ENCODE assay signal across 12 cellular contexts in genomic region chr2:226756131-226756530, GRCh38. TPM values are rescaled to one million over a fixed set of nuclear protein-coding genes. Genes with fewer than 3 reads are reported as not detected.
A peak's percentile ranks its signal among the peaks of the same experiment; 100 is the strongest.
DNase-seq lines count a peak whose midpoint lies in the region; ATAC-seq, FAIRE-seq and TF ChIP-seq lines count a peak whose summit lies in the region.
"Had no signal": no experiment of that assay in that cellular context is flagged by ENCODE, and none has a peak within 500 bp of the region (broad histone marks: within the 10 kb centered on the region; RNA-seq: fewer than 3 reads in every experiment).

No MANE protein-coding gene starts in this region.

- in situ Hi-C loops in gastrocnemius medialis (cut with MboI; ENCODE audit: low sequenced_read_pairs in 4 of 4) = no loop called here

- peak overlapping the region; percentile 80 for H3K27ac ChIP-seq in RWPE2 (ENCODE audit: poor library complexity, severe bottlenecking)
- H3K27ac ChIP-seq in gastrocnemius medialis = peak overlapping the region; percentile 83 to 94 (median 92)
- H3K27ac ChIP-seq: coronary artery had no signal

- DNase-seq in H54 (ENCODE audit: insufficient read length, low spot score) (peak; percentile 43), RWPE2 (ENCODE audit: low spot score) (no peak), fibroblast of peridontal ligament (ENCODE audit: extremely low read depth) (peak; percentile 58), gastrocnemius medialis (no peak), C1 segment of cervical spinal cord (lab: John Stamatoyannopoulos, UW) (no peak), NCI-H2081 treated with DMSO at 0.1 percent for 48 hours (lab: John Stamatoyannopoulos, UW) (no peak)
- no peak for DNase-seq in stimulated activated CD4-positive, alpha-beta T cell treated with anti-CD3 and anti-CD28 coated beads, Interleukin-2, amount 100 ng/mL, for 48 hours
- DNase-seq: activated CD8-positive, alpha-beta memory T cell treated with anti-CD3 and anti-CD28 coated beads, Interleukin-2, amount 50 U/mL, for 4 hours had no signal

- peaks cover 72% of the 10 kb centered on the region for H3K36me3 ChIP-seq in RWPE2 (ENCODE audit: low read depth)
- H3K36me3 ChIP-seq in gastrocnemius medialis = no peaks in the 10 kb centered on the region

- H3K4me1 ChIP-seq in RWPE2 (ENCODE audit: insufficient read depth, poor library complexity, severe bottlenecking) = peaks cover 64% of the 10 kb centered on the region
- peaks cover 49 to 78% of the 10 kb centered on the region in 2 donors for H3K4me1 ChIP-seq in gastrocnemius medialis

- TF ChIP-seq CTCF in RWPE2 (IDR thresholded peaks at IDR 0.05; ENCODE audit: poor library complexity, severe bottlenecking) (no peak), gastrocnemius medialis (IDR thresholded peaks at IDR 0.05 in 4 of 5, conservative IDR thresholded peaks at IDR 0.05 in 1 of 5) (no peak)

- FAIRE-seq in H54 (lab: Jason Lieb, UNC) = peak; percentile 98
- FAIRE-seq: G401.6 had no signal

- H3K9me3 ChIP-seq in RWPE2 (ENCODE audit: severe bottlenecking) = no peaks in the 10 kb centered on the region
- H3K9me3 ChIP-seq in gastrocnemius medialis = no peaks in the 10 kb centered on the region

- peak; percentile 92 for ATAC-seq in RWPE2 (ENCODE audit: low read depth)
- peak in 1 of 2 donors; percentile 29 for ATAC-seq in gastrocnemius medialis
- ATAC-seq in HG02623 (IDR thresholded peaks at IDR 0.05; ENCODE audit: unreplicated experiment) = no peak

- intact Hi-C loops in gastrocnemius medialis (cut with DNase I; ENCODE audit: low total_unique reads) = loop anchor here (5.0 kb wide), 1 partner anchor 36 kb away; no protein-coding TSS in a partner anchor

- H3K4me3 ChIP-seq in RWPE2 (ENCODE audit: severe bottlenecking) (no peak overlapping the region), gastrocnemius medialis (no peak overlapping the region)
- H3K4me3 ChIP-seq: coronary artery, skin epidermis had no signal

- TF ChIP-seq POLR2A in H54 (IDR thresholded peaks at IDR 0.05; ENCODE audit: low read depth, low read length) = no peak
- no peak for TF ChIP-seq POLR2A in gastrocnemius medialis (IDR thresholded peaks at IDR 0.05)

- H3K27me3 ChIP-seq in RWPE2 (ENCODE audit: insufficient read depth, poor library complexity, severe bottlenecking) (no peaks in the 10 kb centered on the region), gastrocnemius medialis (no peaks in the 10 kb centered on the region)

RNA-seq across cellular contexts. Expression of gene IRS1, which starts 43.5 kb away (rescaled TPM):
- total RNA-seq in gastrocnemius medialis = 10 to 100 TPM in 1 of 4 donors, 1 to 10 TPM in 3; 2.2 to 71.1 (median 6.3) TPM

Comparison
In these comparisons a context has a peak if more than half of its experiments do, and no peak if none do; other contexts are left out.
1. DNase-seq: peak in H54 (single experiment) and fibroblast of peridontal ligament (single experiment); none in RWPE2 (single experiment), gastrocnemius medialis (0 of 2), C1 segment of cervical spinal cord (0 of 14), stimulated activated CD4-positive, alpha-beta T cell treated with anti-CD3 and anti-CD28 coated beads, Interleukin-2, amount 100 ng/mL, for 48 hours (0 of 2) and NCI-H2081 treated with DMSO at 0.1 percent for 48 hours (single experiment).